ENCODE assay signal across 14 cellular contexts in the genomic region with DNA sequence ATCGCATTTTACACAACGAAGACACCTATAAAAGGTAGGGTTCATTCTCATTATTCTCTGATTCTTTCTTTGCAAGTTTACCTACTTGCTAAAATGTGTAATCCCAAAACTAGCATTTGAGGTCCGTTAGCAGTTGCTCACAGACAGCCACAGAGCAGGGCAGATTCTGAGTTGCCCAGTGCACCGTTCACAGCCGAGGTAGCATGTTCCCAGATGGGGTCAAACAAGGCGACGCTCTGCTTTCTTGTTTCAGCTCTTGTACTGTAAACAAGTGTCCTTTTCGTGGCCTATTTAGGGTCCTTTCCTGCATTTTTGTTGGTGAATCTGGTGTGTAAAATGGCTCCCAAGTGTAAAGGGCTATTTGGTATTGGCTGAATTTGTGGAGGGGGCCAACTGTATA. TPM values are rescaled to one million over a fixed set of nuclear protein-coding genes. Genes with fewer than 3 reads are reported as not detected.
DNase-seq lines count a peak whose midpoint lies in the region; ATAC-seq and TF ChIP-seq lines count a peak whose summit lies in the region.
"Had no signal": no experiment of that assay in that cellular context is flagged by ENCODE, and none has a peak within 500 bp of the region (broad histone marks: within the 10 kb centered on the region; RNA-seq: fewer than 3 reads in every experiment).

No MANE protein-coding gene starts in this region.

- DNase-seq in stimulated activated CD4-positive, alpha-beta T cell treated with anti-CD3 and anti-CD28 coated beads, Interleukin-2, amount 100 ng/mL, for 24 hours, result peak; percentile 31 to 40
- DNase-seq in stimulated activated CD4-positive, alpha-beta T cell treated with anti-CD3 and anti-CD28 coated beads, Interleukin-12 subunit alpha, Interleukin-12 subunit beta, amount 100 ng/mL, for 4 hours, result no peak
- DNase-seq in activated CD8-positive, alpha-beta T cell treated with anti-CD3 and anti-CD28 coated beads for 36 hours, result peak; percentile 64
- DNase-seq in memory B cell (ENCODE audit: low spot score in 2 of 2) (no peak), SKM-1 (lab: John Stamatoyannopoulos, UW; ENCODE audit: unreplicated experiment) (no peak), iPS-NIHi7 (ENCODE audit: extremely low spot score) (no peak)
- DNase-seq: activated gamma-delta T cell, left lung, NCI-H2029, posterior cingulate gyrus, T1000, transverse colon had no signal

- peak overlapping the region; percentile 83 for H3K4me3 Mint-ChIP-seq in activated CD8-positive, alpha-beta T cell treated with anti-CD3 and anti-CD28 coated beads for 36 hours
- peak overlapping the region; percentile 81 for H3K4me3 Mint-ChIP-seq in memory B cell

- intact Hi-C loops in activated CD8-positive, alpha-beta T cell treated with anti-CD3 and anti-CD28 coated beads for 36 hours (cut with micrococcal nuclease), result no loop called here

- H3K27me3 Mint-ChIP-seq in activated CD8-positive, alpha-beta T cell treated with anti-CD3 and anti-CD28 coated beads for 36 hours, result no peaks in the 10 kb centered on the region
- H3K27me3 Mint-ChIP-seq in memory B cell, result no peaks in the 10 kb centered on the region

- peak overlapping the region; percentile 85 for H3K27ac Mint-ChIP-seq in activated CD8-positive, alpha-beta T cell treated with anti-CD3 and anti-CD28 coated beads for 36 hours
- peak overlapping the region; percentile 83 for H3K27ac Mint-ChIP-seq in memory B cell

- H3K9me3 Mint-ChIP-seq in activated CD8-positive, alpha-beta T cell treated with anti-CD3 and anti-CD28 coated beads for 36 hours, result peaks cover 6% of the 10 kb centered on the region
- no peaks in the 10 kb centered on the region for H3K9me3 Mint-ChIP-seq in memory B cell

- ATAC-seq in activated CD8-positive, alpha-beta T cell treated with anti-CD3 and anti-CD28 coated beads for 36 hours, result no peak
- ATAC-seq in memory B cell (ENCODE audit: low read depth) (no peak), GM19023 (IDR thresholded peaks at IDR 0.05; ENCODE audit: unreplicated experiment) (no peak), GM18873 (IDR thresholded peaks at IDR 0.05; ENCODE audit: low FRiP score, unreplicated experiment) (no peak)
- ATAC-seq: left lung had no signal

- peaks cover 31% of the 10 kb centered on the region for H3K36me3 Mint-ChIP-seq in activated CD8-positive, alpha-beta T cell treated with anti-CD3 and anti-CD28 coated beads for 36 hours (ENCODE audit: low read depth)
- H3K36me3 Mint-ChIP-seq in memory B cell, result peaks cover 8% of the 10 kb centered on the region

- H3K4me1 Mint-ChIP-seq in activated CD8-positive, alpha-beta T cell treated with anti-CD3 and anti-CD28 coated beads for 36 hours (ENCODE audit: low read depth), result peaks cover 56% of the 10 kb centered on the region
- peaks cover 44% of the 10 kb centered on the region for H3K4me1 Mint-ChIP-seq in memory B cell

- no peak for TF ChIP-seq CTCF in activated CD8-positive, alpha-beta T cell treated with anti-CD3 and anti-CD28 coated beads for 36 hours (IDR thresholded peaks at IDR 0.05)

- CTCF ChIA-PET in activated CD8-positive, alpha-beta T cell treated with anti-CD3 and anti-CD28 coated beads for 36 hours (lab: Charles Lee), result interaction anchor here (3.5 kb wide), 1 partner anchor 269 kb away, joined by 32 read pairs; a partner anchor contains a TSS

- POLR2A ChIA-PET in activated CD8-positive, alpha-beta T cell treated with anti-CD3 and anti-CD28 coated beads for 36 hours (lab: Charles Lee), result interaction anchor here (1.2 to 4.7 kb wide), 2 partner anchors 9 to 11 kb away, joined by 3 to 34 read pairs; no protein-coding TSS in a partner anchor

RNA-seq across cellular contexts. Expression of a gene that starts 3.1 kb away (rescaled TPM):
- 10 to 100 TPM; 86.7 to 89.0 TPM for total RNA-seq in activated CD8-positive, alpha-beta T cell treated with anti-CD3 and anti-CD28 coated beads for 36 hours

RNA-seq across cellular contexts. Expression of a gene that starts 43.7 kb away (rescaled TPM):
- total RNA-seq in activated CD8-positive, alpha-beta T cell treated with anti-CD3 and anti-CD28 coated beads for 36 hours, result not detected

Comparison
In these comparisons a context has a peak if more than half of its experiments do, and no peak if none do; other contexts are left out.
1. DNase-seq: peak in stimulated activated CD4-positive, alpha-beta T cell treated with anti-CD3 and anti-CD28 coated beads, Interleukin-2, amount 100 ng/mL, for 24 hours (2 of 2) and activated CD8-positive, alpha-beta T cell treated with anti-CD3 and anti-CD28 coated beads for 36 hours (single experiment); none in stimulated activated CD4-positive, alpha-beta T cell treated with anti-CD3 and anti-CD28 coated beads, Interleukin-12 subunit alpha, Interleukin-12 subunit beta, amount 100 ng/mL, for 4 hours (single experiment), memory B cell (0 of 2), SKM-1 (single experiment) and iPS-NIHi7 (single experiment).